In genomic region chr15:64596701-64597468, GRCh38 we compare ENCODE assay signal across 8 cellular contexts.
A peak's percentile ranks its signal among the peaks of the same experiment; 100 is the strongest.
DNase-seq lines count a peak whose midpoint lies in the region; ATAC-seq and TF ChIP-seq lines count a peak whose summit lies in the region.

No MANE protein-coding gene starts in this region.

- DNase-seq in stimulated activated CD4-positive, alpha-beta T cell treated with anti-CD3 and anti-CD28 coated beads, Interleukin-1b, Interleukin-23, amount 100 ng/mL, for 48 hours = peak; percentile 13
- no peak for DNase-seq in stimulated activated CD4-positive, alpha-beta T cell treated with anti-CD3 and anti-CD28 coated beads, Interleukin-2, amount 100 ng/mL, for 24 hours
- DNase-seq in NCI-H1092 (lab: John Stamatoyannopoulos, UW) (peak; percentile 57), T-helper 17 cell (peak in 1 of 3 donors; percentile 11), fibroblast of mammary gland (ENCODE audit: low read depth) (peak; percentile 54), neural progenitor cell (ENCODE audit: low spot score) (peak; percentile 78), inferior parietal cortex (ENCODE audit: extremely low spot score) (no peak), mammary epithelial cell (no peak)

- peaks cover 60% of the 10 kb centered on the region for H4K20me1 ChIP-seq in neural progenitor cell (ENCODE audit: low read depth)
- peaks cover 2% of the 10 kb centered on the region for H4K20me1 ChIP-seq in mammary epithelial cell (ENCODE audit: insufficient read depth, low read length)

- H3K4me3 Mint-ChIP-seq in T-helper 17 cell (peak overlapping the region; percentile 93), neural progenitor cell (peak overlapping the region; percentile 11)

- H3K4me1 Mint-ChIP-seq in T-helper 17 cell = peaks cover 39% of the 10 kb centered on the region
- H3K4me1 Mint-ChIP-seq in neural progenitor cell = peaks cover 42% of the 10 kb centered on the region

- H3K27ac Mint-ChIP-seq in T-helper 17 cell = peak overlapping the region; percentile 98
- peak overlapping the region; percentile 64 for H3K27ac Mint-ChIP-seq in neural progenitor cell

- in situ Hi-C loops in mammary epithelial cell (cut with MboI; ENCODE audit: low sequenced_read_pairs in 2 of 2) = no loop called here

- H3K9me3 ChIP-seq in T-helper 17 cell (ENCODE audit: control insufficient read depth, low read length, poor library complexity, severe bottlenecking) (no peaks in the 10 kb centered on the region), neural progenitor cell (ENCODE audit: low read depth) (no peaks in the 10 kb centered on the region), mammary epithelial cell (replicated peaks; ENCODE audit: insufficient read depth, low read length) (no peaks in the 10 kb centered on the region)

- no peaks in the 10 kb centered on the region for H3K9me3 Mint-ChIP-seq in neural progenitor cell

- ATAC-seq in T-helper 17 cell = peak; percentile 86

- H2AFZ ChIP-seq in neural progenitor cell (replicated peaks) (no peak overlapping the region), mammary epithelial cell (ENCODE audit: low read depth, low read length) (no peak overlapping the region)

- intact Hi-C loops in mammary epithelial cell (cut with micrococcal nuclease) = no loop called here

- H3K27me3 Mint-ChIP-seq in T-helper 17 cell (no peaks in the 10 kb centered on the region), neural progenitor cell (ENCODE audit: insufficient read depth, low read depth) (no peaks in the 10 kb centered on the region)

- H3K4me2 ChIP-seq in neural progenitor cell = peak overlapping the region; percentile 65
- H3K4me2 ChIP-seq in mammary epithelial cell (ENCODE audit: insufficient read depth, low read depth, low read length) = no peak overlapping the region

- peak overlapping the region; percentile 23 for H3K27ac ChIP-seq in neural progenitor cell
- no peak overlapping the region for H3K27ac ChIP-seq in mammary epithelial cell (ENCODE audit: insufficient read depth, low read depth, low read length)

- no TSS peak for BruUV-seq in mammary epithelial cell (replicated peaks; lab: Mats Ljungman, UMichigan)

- H3K79me2 ChIP-seq in neural progenitor cell (ENCODE audit: low read depth) = peaks cover 97% of the 10 kb centered on the region
- H3K79me2 ChIP-seq in mammary epithelial cell (ENCODE audit: insufficient read depth, low read length) = peaks cover 82% of the 10 kb centered on the region

- H3K4me3 ChIP-seq in fibroblast of mammary gland (ENCODE audit: control insufficient read depth, low read depth, low read length) = no peak overlapping the region
- peak overlapping the region; percentile 11 for H3K4me3 ChIP-seq in neural progenitor cell
- H3K4me3 ChIP-seq in mammary epithelial cell (replicated peaks in 1 of 3; ENCODE audit: insufficient read depth in 1 of 3, low read depth in 2 of 3, low read length in 3 of 3) = no peak overlapping the region

- WGBS in mammary epithelial cell (ENCODE audit: low coverage, missing lambda C conversion rate) = 60% methylated on average over 4 of the region's 4 CpGs

- CTCF ChIA-PET in mammary epithelial cell (lab: Charles Lee; ENCODE audit: low non-redundant PET) = no interaction called here

- H3K36me3 ChIP-seq in neural progenitor cell = no peaks in the 10 kb centered on the region
- H3K36me3 ChIP-seq in mammary epithelial cell (ENCODE audit: insufficient read depth, low read length) = no peaks in the 10 kb centered on the region

- H3K36me3 Mint-ChIP-seq in T-helper 17 cell (ENCODE audit: low read depth) (no peaks in the 10 kb centered on the region), neural progenitor cell (no peaks in the 10 kb centered on the region)

- TF ChIP-seq CTCF in fibroblast of mammary gland (conservative IDR thresholded peaks at IDR 0.05; ENCODE audit: control insufficient read depth, insufficient read depth, low read depth, low read length) (no peak), neural progenitor cell (IDR thresholded peaks at IDR 0.05) (no peak), mammary epithelial cell (conservative IDR thresholded peaks at IDR 0.05 in 1 of 2, IDR thresholded peaks at IDR 0.05 in 1 of 2; ENCODE audit: extremely low read depth in 1 of 2, insufficient read depth in 1 of 2, low read depth in 1 of 2, low read length in 2 of 2) (no peak)

- peaks cover 24% of the 10 kb centered on the region for H3F3A ChIP-seq in neural progenitor cell (ENCODE audit: low read depth)

- dilution Hi-C loops in mammary epithelial cell (cut with HindIII; ENCODE audit: low sequenced_read_pairs) = no loop called here

- H3K27me3 ChIP-seq in neural progenitor cell = no peaks in the 10 kb centered on the region
- no peaks in the 10 kb centered on the region for H3K27me3 ChIP-seq in mammary epithelial cell (ENCODE audit: insufficient read depth, low read length)

- peaks cover 24% of the 10 kb centered on the region for H3K4me1 ChIP-seq in neural progenitor cell
- peaks cover 16% of the 10 kb centered on the region for H3K4me1 ChIP-seq in mammary epithelial cell (ENCODE audit: insufficient read depth, low read length)

- H3K9ac ChIP-seq in neural progenitor cell (no peak overlapping the region), mammary epithelial cell (ENCODE audit: insufficient read depth, low read length) (no peak overlapping the region)

Comparison
In these comparisons a context has a peak if more than half of its experiments do, and no peak if none do; other contexts are left out.
1. DNase-seq: peak in stimulated activated CD4-positive, alpha-beta T cell treated with anti-CD3 and anti-CD28 coated beads, Interleukin-1b, Interleukin-23, amount 100 ng/mL, for 48 hours (single experiment), NCI-H1092 (single experiment), fibroblast of mammary gland (single experiment) and neural progenitor cell (single experiment); none in stimulated activated CD4-positive, alpha-beta T cell treated with anti-CD3 and anti-CD28 coated beads, Interleukin-2, amount 100 ng/mL, for 24 hours (0 of 2), inferior parietal cortex (single experiment) and mammary epithelial cell (single experiment).